In the genomic region with DNA sequence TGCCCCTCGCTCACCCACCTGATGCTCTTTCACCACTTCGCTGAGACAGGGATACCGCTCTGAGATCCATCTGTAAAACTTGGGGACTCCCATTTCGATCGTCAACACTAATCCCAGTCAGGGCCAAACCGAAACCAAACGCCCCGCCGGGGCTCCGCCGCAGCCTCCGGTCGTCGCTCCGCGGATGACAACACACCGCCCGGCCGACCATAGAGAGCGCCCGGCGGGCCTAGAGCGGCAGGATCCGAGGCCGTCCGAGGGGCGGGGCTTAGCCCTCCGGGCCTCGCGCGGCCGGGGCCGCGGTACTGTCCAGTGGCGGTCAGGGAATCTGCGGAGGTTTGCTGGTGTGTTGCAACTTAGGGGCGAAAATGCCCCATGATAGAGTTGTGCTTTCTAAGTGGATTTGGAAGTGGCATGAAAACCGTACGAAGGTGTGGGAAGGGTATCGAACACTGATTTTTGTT, we compare ENCODE assay signal across 8 cellular contexts. TPM values are rescaled to one million over a fixed set of nuclear protein-coding genes. Genes with fewer than 3 reads are reported as not detected.
DNase-seq lines count a peak whose midpoint lies in the region; ATAC-seq and TF ChIP-seq lines count a peak whose summit lies in the region.

XRN1 (minus strand) TSS at position 186 of the 464 bp plus-strand sequence; CDS start at position 93, 93 bp downstream.

- peak within 1 kb of the TSS; percentile 99 for H3K27ac Mint-ChIP-seq in activated naive CD8-positive, alpha-beta T cell

- no peaks in the 10 kb centered on the region for H3K27me3 Mint-ChIP-seq in activated naive CD8-positive, alpha-beta T cell

- H3K36me3 Mint-ChIP-seq in activated naive CD8-positive, alpha-beta T cell, result peaks cover 5% of the 10 kb centered on the region

- TF ChIP-seq CTCF in GM10266 (IDR thresholded peaks at IDR 0.05; ENCODE audit: control insufficient read depth, insufficient read depth, low read depth, missing control alignments) (no peak), omental fat pad (IDR thresholded peaks at IDR 0.05) (no peak)

- no peaks in the 10 kb centered on the region for H3K9me3 Mint-ChIP-seq in activated naive CD8-positive, alpha-beta T cell (ENCODE audit: low read depth)

- H3K4me1 Mint-ChIP-seq in activated naive CD8-positive, alpha-beta T cell (ENCODE audit: low read depth), result peaks cover 49% of the 10 kb centered on the region

- H3K27ac ChIP-seq in temporal lobe (ENCODE audit: low read depth, low read length), result peak within 1 kb of the TSS; percentile 68

- peak within 1 kb of the TSS; percentile 98 for H3K4me3 Mint-ChIP-seq in activated naive CD8-positive, alpha-beta T cell

- DNase-seq in GM10266 (ENCODE audit: extremely low spot score) (peak; percentile 93), NCI-H1105 treated with DMSO at 0.1 percent for 48 hours (lab: John Stamatoyannopoulos, UW) (peak; percentile 94), SKM-1 treated with dmso at 0.1 percent for 144 hours (lab: John Stamatoyannopoulos, UW; ENCODE audit: unreplicated experiment) (peak; percentile 84), glomerular visceral epithelial cell (ENCODE audit: extremely low spot score) (peak; percentile 93), omental fat pad (ENCODE audit: low spot score) (peak; percentile 87)

- ATAC-seq in HG02623 (IDR thresholded peaks at IDR 0.05; ENCODE audit: unreplicated experiment) (peak; percentile 75), omental fat pad (ENCODE audit: low FRiP score) (peak; percentile 99)

RNA-seq across cellular contexts. Expression of gene XRN1, which starts in this region (rescaled TPM):
- 10 to 100 TPM; 30.7 to 63.1 (median 35.2) TPM for total RNA-seq in omental fat pad
- total RNA-seq in temporal lobe, result 39.3 TPM

Comparison
In these comparisons a context has a peak if more than half of its experiments do, and no peak if none do; other contexts are left out.
1. Peak in every context shown above with its lines: DNase-seq, ATAC-seq and H3K27ac ChIP-seq.